1 cellular context compared by ENCODE assay signal in the genomic region with DNA sequence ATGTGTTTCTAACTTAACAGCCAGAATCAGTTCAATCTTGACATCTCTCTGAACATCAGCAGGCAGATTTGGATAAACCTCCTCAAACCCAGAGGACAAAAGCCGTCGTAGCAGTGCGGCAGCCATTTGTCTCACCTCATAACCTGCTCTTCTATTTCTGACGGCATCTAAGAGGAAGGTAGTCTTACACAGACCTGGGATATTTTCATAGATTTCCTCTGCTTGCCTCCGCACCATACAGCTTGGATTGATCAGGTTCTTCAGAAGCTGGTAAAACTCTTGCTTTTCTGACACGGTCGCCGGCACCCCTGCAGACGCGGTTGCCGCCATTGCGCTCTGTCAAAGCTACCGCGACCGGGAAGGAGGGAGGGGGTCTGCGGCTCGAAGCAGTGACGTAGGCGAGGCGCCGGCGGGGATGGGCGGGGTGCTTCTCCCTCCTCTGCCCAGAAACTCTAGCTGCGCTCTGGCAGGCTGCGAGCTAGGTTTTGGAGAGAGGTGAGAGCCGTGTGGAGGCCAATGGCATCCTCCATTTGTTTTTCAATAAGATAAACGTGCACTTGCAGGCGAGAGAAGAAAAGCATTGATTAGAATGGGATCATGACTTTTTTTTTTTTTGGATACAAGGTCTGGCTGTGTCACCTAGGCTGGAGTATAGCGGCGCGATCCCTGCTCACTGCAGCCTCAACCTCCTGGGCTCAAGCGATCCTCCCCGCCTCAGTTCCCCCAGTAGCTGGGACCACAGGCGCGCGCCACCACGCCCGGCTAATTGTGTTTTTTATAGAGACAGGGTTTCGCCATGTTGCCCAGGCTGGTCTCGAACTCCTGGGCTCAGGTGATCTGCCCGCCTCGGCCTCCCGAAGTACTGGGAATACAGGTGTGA.
A peak's percentile ranks its signal among the peaks of the same experiment; 100 is the strongest.
TF ChIP-seq lines count a peak whose summit lies in the region.

A gene (minus strand): TSS at position 347 of the 880 bp plus-strand sequence. CDS start 17 bp downstream, at position 330.

TF ChIP-seq in K562, 482 proteins besides CTCF, POLR2A, EP300 and RAD21 (continued from another document and continues in another):
- TF ChIP-seq, protein P1, sequence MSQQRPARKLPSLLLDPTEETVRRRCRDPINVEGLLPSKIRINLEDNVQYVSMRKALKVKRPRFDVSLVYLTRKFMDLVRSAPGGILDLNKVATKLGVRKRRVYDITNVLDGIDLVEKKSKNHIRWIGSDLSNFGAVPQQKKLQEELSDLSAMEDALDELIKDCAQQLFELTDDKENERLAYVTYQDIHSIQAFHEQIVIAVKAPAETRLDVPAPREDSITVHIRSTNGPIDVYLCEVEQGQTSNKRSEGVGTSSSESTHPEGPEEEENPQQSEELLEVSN (IDR thresholded peaks at IDR 0.05; ENCODE audit: borderline replicate concordance in 1 of 2, extremely low read depth in 1 of 2, insufficient read depth in 1 of 2, insufficient read length in 1 of 2, low read depth in 1 of 2, low read length in 1 of 2, poor library complexity in 1 of 2, severe bottlenecking in 1 of 2): peak in 1 of 2 experiments; percentile 32
- TF ChIP-seq, protein P2, sequence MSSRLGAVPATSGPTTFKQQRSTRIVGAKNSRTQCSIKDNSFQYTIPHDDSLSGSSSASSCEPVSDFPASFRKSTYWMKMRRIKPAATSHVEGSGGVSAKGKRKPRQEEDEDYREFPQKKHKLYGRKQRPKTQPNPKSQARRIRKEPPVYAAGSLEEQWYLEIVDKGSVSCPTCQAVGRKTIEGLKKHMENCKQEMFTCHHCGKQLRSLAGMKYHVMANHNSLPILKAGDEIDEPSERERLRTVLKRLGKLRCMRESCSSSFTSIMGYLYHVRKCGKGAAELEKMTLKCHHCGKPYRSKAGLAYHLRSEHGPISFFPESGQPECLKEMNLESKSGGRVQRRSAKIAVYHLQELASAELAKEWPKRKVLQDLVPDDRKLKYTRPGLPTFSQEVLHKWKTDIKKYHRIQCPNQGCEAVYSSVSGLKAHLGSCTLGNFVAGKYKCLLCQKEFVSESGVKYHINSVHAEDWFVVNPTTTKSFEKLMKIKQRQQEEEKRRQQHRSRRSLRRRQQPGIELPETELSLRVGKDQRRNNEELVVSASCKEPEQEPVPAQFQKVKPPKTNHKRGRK (tag; IDR thresholded peaks at IDR 0.05): no peak
- TF ChIP-seq ZKSCAN1 (IDR thresholded peaks at IDR 0.05; ENCODE audit: low read depth, low read length): peak; percentile 14; the same call in 1 of the 2 replicates
- TF ChIP-seq MCM3 (IDR thresholded peaks at IDR 0.05): no peak
- no peak for TF ChIP-seq COPS2 (conservative IDR thresholded peaks at IDR 0.05)
- TF ChIP-seq HMG20A (CRISPR knock-in tag; conservative IDR thresholded peaks at IDR 0.05): no peak
- TF ChIP-seq RBM34 (IDR thresholded peaks at IDR 0.05; ENCODE audit: borderline replicate concordance, insufficient read depth, low read length): no peak
- no peak for TF ChIP-seq BRCA1 (IDR thresholded peaks at IDR 0.05)
- TF ChIP-seq BRCA1 (CRISPR knock-in tag; IDR thresholded peaks at IDR 0.05): no peak
- TF ChIP-seq BCL6 (CRISPR knock-in tag; IDR thresholded peaks at IDR 0.05): no peak
- TF ChIP-seq SP1 (CRISPR knock-in tag; IDR thresholded peaks at IDR 0.05): peak; percentile 44; the same call in 1 of the 2 replicates
- TF ChIP-seq, protein P3, sequence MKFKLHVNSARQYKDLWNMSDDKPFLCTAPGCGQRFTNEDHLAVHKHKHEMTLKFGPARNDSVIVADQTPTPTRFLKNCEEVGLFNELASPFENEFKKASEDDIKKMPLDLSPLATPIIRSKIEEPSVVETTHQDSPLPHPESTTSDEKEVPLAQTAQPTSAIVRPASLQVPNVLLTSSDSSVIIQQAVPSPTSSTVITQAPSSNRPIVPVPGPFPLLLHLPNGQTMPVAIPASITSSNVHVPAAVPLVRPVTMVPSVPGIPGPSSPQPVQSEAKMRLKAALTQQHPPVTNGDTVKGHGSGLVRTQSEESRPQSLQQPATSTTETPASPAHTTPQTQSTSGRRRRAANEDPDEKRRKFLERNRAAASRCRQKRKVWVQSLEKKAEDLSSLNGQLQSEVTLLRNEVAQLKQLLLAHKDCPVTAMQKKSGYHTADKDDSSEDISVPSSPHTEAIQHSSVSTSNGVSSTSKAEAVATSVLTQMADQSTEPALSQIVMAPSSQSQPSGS (CRISPR knock-in tag; IDR thresholded peaks at IDR 0.05): no peak
- TF ChIP-seq BDP1 (IDR thresholded peaks at IDR 0.05; ENCODE audit: insufficient read depth, insufficient read length): no peak
- TF ChIP-seq SMAD1 (IDR thresholded peaks at IDR 0.05; ENCODE audit: low read depth, low read length, partially characterized antibody): no peak
- no peak for TF ChIP-seq PYGO2 (tag; IDR thresholded peaks at IDR 0.05)
- TF ChIP-seq HMG20B (CRISPR knock-in tag; IDR thresholded peaks at IDR 0.05): no peak
- no peak for TF ChIP-seq SMC3 (conservative IDR thresholded peaks at IDR 0.05; ENCODE audit: insufficient read depth, low read depth, low read length)
- TF ChIP-seq MYBL2 (IDR thresholded peaks at IDR 0.05; ENCODE audit: low read depth): no peak
- TF ChIP-seq MYBL2 (CRISPR knock-in tag; IDR thresholded peaks at IDR 0.05; ENCODE audit: borderline replicate concordance): no peak
- no peak for TF ChIP-seq TAL1 (IDR thresholded peaks at IDR 0.05)
- TF ChIP-seq PTTG1 (tag; IDR thresholded peaks at IDR 0.05; ENCODE audit: low read depth): no peak
- peak in 1 of 2 experiments; percentile 29; a peak in 1 of 4 replicates for TF ChIP-seq SIX5 (IDR thresholded peaks at IDR 0.05; ENCODE audit: borderline replicate concordance in 1 of 2, insufficient read depth in 1 of 2, low read depth in 1 of 2, low read length in 2 of 2)
- TF ChIP-seq C11orf30 (IDR thresholded peaks at IDR 0.05; ENCODE audit: low read depth): peak; percentile 99
- TF ChIP-seq, protein P4, sequence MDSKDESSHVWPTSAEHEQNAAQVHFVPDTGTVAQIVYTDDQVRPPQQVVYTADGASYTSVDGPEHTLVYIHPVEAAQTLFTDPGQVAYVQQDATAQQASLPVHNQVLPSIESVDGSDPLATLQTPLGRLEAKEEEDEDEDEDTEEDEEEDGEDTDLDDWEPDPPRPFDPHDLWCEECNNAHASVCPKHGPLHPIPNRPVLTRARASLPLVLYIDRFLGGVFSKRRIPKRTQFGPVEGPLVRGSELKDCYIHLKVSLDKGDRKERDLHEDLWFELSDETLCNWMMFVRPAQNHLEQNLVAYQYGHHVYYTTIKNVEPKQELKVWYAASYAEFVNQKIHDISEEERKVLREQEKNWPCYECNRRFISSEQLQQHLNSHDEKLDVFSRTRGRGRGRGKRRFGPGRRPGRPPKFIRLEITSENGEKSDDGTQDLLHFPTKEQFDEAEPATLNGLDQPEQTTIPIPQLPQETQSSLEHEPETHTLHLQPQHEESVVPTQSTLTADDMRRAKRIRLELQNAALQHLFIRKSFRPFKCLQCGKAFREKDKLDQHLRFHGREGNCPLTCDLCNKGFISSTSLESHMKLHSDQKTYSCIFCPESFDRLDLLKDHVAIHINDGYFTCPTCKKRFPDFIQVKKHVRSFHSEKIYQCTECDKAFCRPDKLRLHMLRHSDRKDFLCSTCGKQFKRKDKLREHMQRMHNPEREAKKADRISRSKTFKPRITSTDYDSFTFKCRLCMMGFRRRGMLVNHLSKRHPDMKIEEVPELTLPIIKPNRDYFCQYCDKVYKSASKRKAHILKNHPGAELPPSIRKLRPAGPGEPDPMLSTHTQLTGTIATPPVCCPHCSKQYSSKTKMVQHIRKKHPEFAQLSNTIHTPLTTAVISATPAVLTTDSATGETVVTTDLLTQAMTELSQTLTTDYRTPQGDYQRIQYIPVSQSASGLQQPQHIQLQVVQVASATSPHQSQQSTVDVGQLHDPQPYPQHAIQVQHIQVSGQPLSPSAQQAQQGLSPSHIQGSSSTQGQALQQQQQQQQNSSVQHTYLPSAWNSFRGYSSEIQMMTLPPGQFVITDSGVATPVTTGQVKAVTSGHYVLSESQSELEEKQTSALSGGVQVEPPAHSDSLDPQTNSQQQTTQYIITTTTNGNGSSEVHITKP (IDR thresholded peaks at IDR 0.05; ENCODE audit: partially characterized antibody): no peak
- TF ChIP-seq, protein P5, sequence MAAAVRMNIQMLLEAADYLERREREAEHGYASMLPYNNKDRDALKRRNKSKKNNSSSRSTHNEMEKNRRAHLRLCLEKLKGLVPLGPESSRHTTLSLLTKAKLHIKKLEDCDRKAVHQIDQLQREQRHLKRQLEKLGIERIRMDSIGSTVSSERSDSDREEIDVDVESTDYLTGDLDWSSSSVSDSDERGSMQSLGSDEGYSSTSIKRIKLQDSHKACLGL (CRISPR knock-in tag; IDR thresholded peaks at IDR 0.05; ENCODE audit: borderline replicate concordance, poor library complexity, severe bottlenecking): no peak
- TF ChIP-seq IFI16 (CRISPR knock-in tag; IDR thresholded peaks at IDR 0.05): no peak
- no peak for TF ChIP-seq CHD4 (IDR thresholded peaks at IDR 0.05; ENCODE audit: insufficient read depth, insufficient replicate concordance, low read depth, low read length, poor library complexity, severe bottlenecking)
- no peak for TF ChIP-seq KAT7 (CRISPR knock-in tag; IDR thresholded peaks at IDR 0.05; ENCODE audit: borderline replicate concordance)
- no peak; the same call in 1 of the 2 replicates for TF ChIP-seq JUND (IDR thresholded peaks at IDR 0.05; ENCODE audit: borderline replicate concordance, low read depth, low read length)
- TF ChIP-seq JUND (tag; IDR thresholded peaks at IDR 0.05; ENCODE audit: borderline replicate concordance, low read depth, low read length): no peak; the same call in 2 of the 3 replicates
- TF ChIP-seq SIN3B (IDR thresholded peaks at IDR 0.05; ENCODE audit: low read depth): peak; percentile 96
- TF ChIP-seq PML (IDR thresholded peaks at IDR 0.05; ENCODE audit: low read length): peak; percentile 58; the same call in 1 of the 2 replicates
- peak; percentile 94 for TF ChIP-seq PHF20 (IDR thresholded peaks at IDR 0.05; ENCODE audit: partially characterized antibody)
- TF ChIP-seq SRSF1 (IDR thresholded peaks at IDR 0.05; ENCODE audit: low read depth, low read length): no peak
- TF ChIP-seq ATF7 (IDR thresholded peaks at IDR 0.05): peak; percentile 48; the same call in 1 of the 2 replicates
- TF ChIP-seq, protein P6, sequence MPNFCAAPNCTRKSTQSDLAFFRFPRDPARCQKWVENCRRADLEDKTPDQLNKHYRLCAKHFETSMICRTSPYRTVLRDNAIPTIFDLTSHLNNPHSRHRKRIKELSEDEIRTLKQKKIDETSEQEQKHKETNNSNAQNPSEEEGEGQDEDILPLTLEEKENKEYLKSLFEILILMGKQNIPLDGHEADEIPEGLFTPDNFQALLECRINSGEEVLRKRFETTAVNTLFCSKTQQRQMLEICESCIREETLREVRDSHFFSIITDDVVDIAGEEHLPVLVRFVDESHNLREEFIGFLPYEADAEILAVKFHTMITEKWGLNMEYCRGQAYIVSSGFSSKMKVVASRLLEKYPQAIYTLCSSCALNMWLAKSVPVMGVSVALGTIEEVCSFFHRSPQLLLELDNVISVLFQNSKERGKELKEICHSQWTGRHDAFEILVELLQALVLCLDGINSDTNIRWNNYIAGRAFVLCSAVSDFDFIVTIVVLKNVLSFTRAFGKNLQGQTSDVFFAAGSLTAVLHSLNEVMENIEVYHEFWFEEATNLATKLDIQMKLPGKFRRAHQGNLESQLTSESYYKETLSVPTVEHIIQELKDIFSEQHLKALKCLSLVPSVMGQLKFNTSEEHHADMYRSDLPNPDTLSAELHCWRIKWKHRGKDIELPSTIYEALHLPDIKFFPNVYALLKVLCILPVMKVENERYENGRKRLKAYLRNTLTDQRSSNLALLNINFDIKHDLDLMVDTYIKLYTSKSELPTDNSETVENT (CRISPR knock-in tag; IDR thresholded peaks at IDR 0.05): no peak
- TF ChIP-seq, protein P7, sequence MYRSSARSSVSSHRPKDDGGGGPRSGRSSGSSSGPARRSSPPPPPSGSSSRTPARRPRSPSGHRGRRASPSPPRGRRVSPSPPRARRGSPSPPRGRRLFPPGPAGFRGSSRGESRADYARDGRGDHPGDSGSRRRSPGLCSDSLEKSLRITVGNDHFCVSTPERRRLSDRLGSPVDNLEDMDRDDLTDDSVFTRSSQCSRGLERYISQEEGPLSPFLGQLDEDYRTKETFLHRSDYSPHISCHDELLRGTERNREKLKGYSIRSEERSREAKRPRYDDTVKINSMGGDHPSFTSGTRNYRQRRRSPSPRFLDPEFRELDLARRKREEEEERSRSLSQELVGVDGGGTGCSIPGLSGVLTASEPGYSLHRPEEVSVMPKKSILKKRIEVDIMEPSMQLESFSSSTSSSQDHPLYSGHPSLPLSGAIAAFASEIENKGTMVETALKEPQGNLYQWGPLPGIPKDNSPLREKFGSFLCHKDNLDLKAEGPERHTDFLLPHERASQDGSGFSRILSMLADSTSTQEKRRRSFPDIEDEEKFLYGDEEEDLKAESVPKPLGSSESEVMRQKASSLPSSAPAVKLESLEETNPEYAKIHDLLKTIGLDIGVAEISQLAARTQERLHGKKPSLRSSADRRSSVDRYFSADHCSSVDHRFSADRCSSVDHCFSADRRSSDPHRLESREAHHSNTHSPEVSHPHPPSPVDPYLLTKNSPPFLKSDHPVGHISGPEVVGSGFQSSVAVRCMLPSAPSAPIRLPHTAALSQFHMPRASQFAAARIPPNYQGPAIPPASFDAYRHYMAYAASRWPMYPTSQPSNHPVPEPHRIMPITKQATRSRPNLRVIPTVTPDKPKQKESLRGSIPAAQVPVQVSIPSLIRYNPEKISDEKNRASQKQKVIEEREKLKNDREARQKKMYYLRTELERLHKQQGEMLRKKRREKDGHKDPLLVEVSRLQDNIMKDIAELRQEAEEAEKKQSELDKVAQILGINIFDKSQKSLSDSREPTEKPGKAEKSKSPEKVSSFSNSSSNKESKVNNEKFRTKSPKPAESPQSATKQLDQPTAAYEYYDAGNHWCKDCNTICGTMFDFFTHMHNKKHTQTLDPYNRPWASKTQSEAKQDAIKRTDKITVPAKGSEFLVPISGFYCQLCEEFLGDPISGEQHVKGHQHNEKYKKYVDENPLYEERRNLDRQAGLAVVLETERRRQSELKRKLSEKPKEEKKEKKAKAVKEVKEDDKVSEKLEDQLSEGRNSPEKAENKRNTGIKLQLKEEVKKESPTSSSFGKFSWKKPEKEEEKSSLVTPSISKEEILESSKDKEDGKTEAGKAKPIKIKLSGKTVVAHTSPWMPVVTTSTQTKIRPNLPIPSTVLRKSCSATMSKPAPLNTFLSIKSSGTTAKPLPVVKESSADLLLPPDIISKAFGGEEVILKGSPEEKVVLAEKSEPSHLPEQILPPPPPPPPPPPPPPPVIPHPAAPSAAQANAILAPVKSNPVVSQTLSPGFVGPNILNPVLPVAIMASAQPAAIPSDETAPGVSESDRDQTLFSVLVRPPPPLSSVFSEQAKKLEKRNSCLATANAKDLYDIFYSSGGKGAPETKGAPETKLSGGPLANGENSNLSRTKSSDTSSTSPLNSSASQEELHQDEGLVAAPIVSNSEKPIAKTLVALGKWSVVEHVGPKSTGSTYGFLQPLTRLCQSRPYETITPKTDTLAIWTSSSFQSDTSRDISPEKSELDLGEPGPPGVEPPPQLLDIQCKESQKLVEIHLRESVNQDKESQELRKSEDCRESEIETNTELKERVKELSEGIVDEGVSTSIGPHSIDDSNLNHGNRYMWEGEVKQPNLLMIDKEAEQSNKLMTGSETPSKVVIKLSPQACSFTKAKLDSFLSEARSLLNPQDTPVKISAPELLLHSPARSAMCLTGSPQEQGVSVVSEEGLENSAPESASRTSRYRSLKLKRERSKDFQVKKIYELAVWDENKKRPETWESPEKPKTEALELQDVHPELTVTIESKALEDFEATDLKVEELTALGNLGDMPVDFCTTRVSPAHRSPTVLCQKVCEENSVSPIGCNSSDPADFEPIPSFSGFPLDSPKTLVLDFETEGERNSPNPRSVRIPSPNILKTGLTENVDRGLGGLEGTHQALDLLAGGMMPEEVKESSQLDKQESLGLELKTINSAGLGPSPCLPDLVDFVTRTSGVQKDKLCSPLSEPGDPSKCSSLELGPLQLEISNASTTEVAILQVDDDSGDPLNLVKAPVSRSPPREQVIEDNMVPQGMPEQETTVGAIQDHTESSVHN (IDR thresholded peaks at IDR 0.05; ENCODE audit: borderline replicate concordance in 1 of 2, low read depth in 1 of 2): 0 out of 4 replicates have a peak, but pooled peaks of 1 of the 2 experiments have one; percentile 36
- no peak for TF ChIP-seq JUNB (CRISPR knock-in tag; conservative IDR thresholded peaks at IDR 0.05)
- TF ChIP-seq RB1 (IDR thresholded peaks at IDR 0.05; ENCODE audit: low read depth): peak; percentile 48; the same call in 1 of the 2 replicates
